18 cellular contexts compared by ENCODE assay signal in genomic region chrX:19795289-19795688, GRCh38.
DNase-seq lines count a peak whose midpoint lies in the region; ATAC-seq and TF ChIP-seq lines count a peak whose summit lies in the region.
"Had no signal": no experiment of that assay in that cellular context is flagged by ENCODE, and none has a peak within 500 bp of the region (broad histone marks: within the 10 kb centered on the region; RNA-seq: fewer than 3 reads in every experiment).

No MANE protein-coding gene starts in this region.

- peaks cover 64% of the 10 kb centered on the region for H3K4me1 Mint-ChIP-seq in activated T-cell treated with anti-CD3 and anti-CD28 coated beads, Interleukin-2, amount 50 U/mL, for 72 hours (ENCODE audit: low read depth)
- peaks cover 62% of the 10 kb centered on the region for H3K4me1 Mint-ChIP-seq in activated T-helper 2 cell treated with anti-CD3 and anti-CD28 coated beads, Interferon-gamma antibody, Interleukin-2, Interleukin-4, amounts not matched to agents 10 μg/mL and 5 μg/mL and 100 μg/mL, durations not matched to agents 14 hours and 24 hours and 36 hours (ENCODE audit: low read depth)
- peaks cover 28% of the 10 kb centered on the region for H3K4me1 Mint-ChIP-seq in nephron progenitor cell

- peaks cover 7% of the 10 kb centered on the region in 2 donors for H3K36me3 Mint-ChIP-seq in activated T-cell treated with anti-CD3 and anti-CD28 coated beads, Interleukin-2, amount 50 U/mL, for 72 hours (ENCODE audit: insufficient read depth in 2 of 2)
- H3K36me3 Mint-ChIP-seq in activated T-helper 2 cell treated with anti-CD3 and anti-CD28 coated beads, Interferon-gamma antibody, Interleukin-2, Interleukin-4, amounts not matched to agents 10 μg/mL and 5 μg/mL and 100 μg/mL, durations not matched to agents 14 hours and 24 hours and 36 hours (ENCODE audit: low read depth) = peaks cover 38% of the 10 kb centered on the region
- no peaks in the 10 kb centered on the region for H3K36me3 Mint-ChIP-seq in nephron progenitor cell (ENCODE audit: low read depth)
- H3K36me3 Mint-ChIP-seq: neural progenitor cell had no signal

- DNase-seq in activated T-cell treated with anti-CD3 and anti-CD28 coated beads, Interleukin-2, amount 50 U/mL, for 72 hours = no peak
- DNase-seq in activated T-cell treated with anti-CD3 and anti-CD28 coated beads, Interleukin-2, amount 50 U/mL, for 48 hours = no peak
- DNase-seq in Kasumi-1 (lab: John Stamatoyannopoulos, UW) (peak; percentile 15 to 19), nephron progenitor cell (no peak), mucosa of gallbladder (ENCODE audit: low spot score) (no peak), NCI-H2171 (lab: John Stamatoyannopoulos, UW) (no peak), NCI-H2196 (lab: John Stamatoyannopoulos, UW; ENCODE audit: unreplicated experiment) (no peak)
- DNase-seq in activated T-helper 2 cell treated with anti-CD3 and anti-CD28 coated beads, Interferon-gamma antibody, Interleukin-2, Interleukin-4, amounts not matched to agents 10 μg/mL and 5 μg/mL and 100 μg/mL, durations not matched to agents 14 hours and 24 hours and 36 hours (ENCODE audit: low spot score) = no peak
- DNase-seq: activated CD4-positive, alpha-beta T cell treated with anti-CD3 and anti-CD28 coated beads for 48 hours; activated gamma-delta T cell; body of pancreas; GOT3; head of caudate nucleus; KG1; NCI-H1105 treated with DMSO at 0.1 percent for 48 hours; retina; stimulated activated CD4-positive, alpha-beta T cell treated with anti-CD3 and anti-CD28 coated beads, Interleukin-15, amount 100 ng/mL, for 24 hours had no signal

- H3K9me3 Mint-ChIP-seq in activated T-cell treated with anti-CD3 and anti-CD28 coated beads, Interleukin-2, amount 50 U/mL, for 72 hours = peaks cover 0 to 3% of the 10 kb centered on the region in 2 donors
- H3K9me3 Mint-ChIP-seq in activated T-helper 2 cell treated with anti-CD3 and anti-CD28 coated beads, Interferon-gamma antibody, Interleukin-2, Interleukin-4, amounts not matched to agents 10 μg/mL and 5 μg/mL and 100 μg/mL, durations not matched to agents 14 hours and 24 hours and 36 hours = no peaks in the 10 kb centered on the region
- peaks cover 45% of the 10 kb centered on the region for H3K9me3 Mint-ChIP-seq in nephron progenitor cell

- TF ChIP-seq CTCF in nephron progenitor cell (IDR thresholded peaks at IDR 0.05) = no peak

- intact Hi-C loops in activated T-helper 2 cell treated with anti-CD3 and anti-CD28 coated beads, Interferon-gamma antibody, Interleukin-2, Interleukin-4, amounts not matched to agents 10 μg/mL and 5 μg/mL and 100 μg/mL, durations not matched to agents 14 hours and 24 hours and 36 hours (cut with micrococcal nuclease) = loop anchor here (5.0 kb wide), 1 partner anchor 92 kb away; the partner anchor contains the start of gene SH3KBP1

- peak overlapping the region; percentile 71 to 94 for H3K4me3 Mint-ChIP-seq in activated T-cell treated with anti-CD3 and anti-CD28 coated beads, Interleukin-2, amount 50 U/mL, for 72 hours
- H3K4me3 Mint-ChIP-seq in activated T-helper 2 cell treated with anti-CD3 and anti-CD28 coated beads, Interferon-gamma antibody, Interleukin-2, Interleukin-4, amounts not matched to agents 10 μg/mL and 5 μg/mL and 100 μg/mL, durations not matched to agents 14 hours and 24 hours and 36 hours (ENCODE audit: low read depth) = peak overlapping the region; percentile 30
- peak overlapping the region; percentile 8 for H3K4me3 Mint-ChIP-seq in nephron progenitor cell
- H3K4me3 Mint-ChIP-seq: neural progenitor cell had no signal

- no peaks in the 10 kb centered on the region for H3K27me3 Mint-ChIP-seq in activated T-cell treated with anti-CD3 and anti-CD28 coated beads, Interleukin-2, amount 50 U/mL, for 72 hours (ENCODE audit: low read depth)
- H3K27me3 Mint-ChIP-seq in activated T-helper 2 cell treated with anti-CD3 and anti-CD28 coated beads, Interferon-gamma antibody, Interleukin-2, Interleukin-4, amounts not matched to agents 10 μg/mL and 5 μg/mL and 100 μg/mL, durations not matched to agents 14 hours and 24 hours and 36 hours (ENCODE audit: low read depth) = no peaks in the 10 kb centered on the region
- peaks cover 2% of the 10 kb centered on the region for H3K27me3 Mint-ChIP-seq in nephron progenitor cell (ENCODE audit: low read depth, poor library complexity)

- H3K27ac Mint-ChIP-seq in activated T-cell treated with anti-CD3 and anti-CD28 coated beads, Interleukin-2, amount 50 U/mL, for 72 hours = peak overlapping the region; percentile 99
- peak overlapping the region; percentile 63 for H3K27ac Mint-ChIP-seq in activated T-helper 2 cell treated with anti-CD3 and anti-CD28 coated beads, Interferon-gamma antibody, Interleukin-2, Interleukin-4, amounts not matched to agents 10 μg/mL and 5 μg/mL and 100 μg/mL, durations not matched to agents 14 hours and 24 hours and 36 hours
- H3K27ac Mint-ChIP-seq in nephron progenitor cell = peak overlapping the region; percentile 92
- H3K27ac Mint-ChIP-seq: neural progenitor cell had no signal

- no peak for ATAC-seq in activated T-cell treated with anti-CD3 and anti-CD28 coated beads, Interleukin-2, amount 50 U/mL, for 72 hours (replicated peaks in 1 of 2)
- ATAC-seq: body of pancreas had no signal

Comparison
In these comparisons a context has a peak if more than half of its experiments do, and no peak if none do; other contexts are left out.
1. DNase-seq: peak in Kasumi-1 (2 of 2); none in activated T-cell treated with anti-CD3 and anti-CD28 coated beads, Interleukin-2, amount 50 U/mL, for 72 hours (0 of 2), activated T-cell treated with anti-CD3 and anti-CD28 coated beads, Interleukin-2, amount 50 U/mL, for 48 hours (0 of 2), activated T-helper 2 cell treated with anti-CD3 and anti-CD28 coated beads, Interferon-gamma antibody, Interleukin-2, Interleukin-4, amounts not matched to agents 10 μg/mL and 5 μg/mL and 100 μg/mL, durations not matched to agents 14 hours and 24 hours and 36 hours (single experiment), nephron progenitor cell (single experiment), mucosa of gallbladder (single experiment), NCI-H2171 (single experiment) and NCI-H2196 (single experiment).
2. H3K4me3 Mint-ChIP-seq: peak in every context shown above with its lines; median percentile 82 in activated T-cell treated with anti-CD3 and anti-CD28 coated beads, Interleukin-2, amount 50 U/mL, for 72 hours; 30 in activated T-helper 2 cell treated with anti-CD3 and anti-CD28 coated beads, Interferon-gamma antibody, Interleukin-2, Interleukin-4, amounts not matched to agents 10 μg/mL and 5 μg/mL and 100 μg/mL, durations not matched to agents 14 hours and 24 hours and 36 hours; 8 in nephron progenitor cell.
3. Peak in every context shown above with its lines, with median percentiles within 50 percentile points of each other: H3K27ac Mint-ChIP-seq.